ENCODE assay signal across 17 cellular contexts in genomic region chrX:15814811-15815210, GRCh38. TPM values are rescaled to one million over a fixed set of nuclear protein-coding genes. Genes with fewer than 3 reads are reported as not detected.
A peak's percentile ranks its signal among the peaks of the same experiment; 100 is the strongest.
DNase-seq lines count a peak whose midpoint lies in the region; ATAC-seq lines count a peak whose summit lies in the region.
"Had no signal": no experiment of that assay in that cellular context is flagged by ENCODE, and none has a peak within 500 bp of the region (broad histone marks: within the 10 kb centered on the region; RNA-seq: fewer than 3 reads in every experiment).

No MANE protein-coding gene starts in this region.

- H3K36me3 Mint-ChIP-seq in activated naive CD4-positive, alpha-beta T cell treated with anti-CD3 and anti-CD28 coated beads, Interleukin-2, amount 10 ng/mL, durations not matched to agents 7 days and 5 days, result peaks cover 37% of the 10 kb centered on the region
- H3K36me3 Mint-ChIP-seq in activated naive CD4-positive, alpha-beta T cell treated with anti-CD3 and anti-CD28 coated beads, Interleukin-2, amount 50 U/mL, for 72 hours, result peaks cover 0 to 6% of the 10 kb centered on the region in 2 donors
- peaks cover 36% of the 10 kb centered on the region for H3K36me3 Mint-ChIP-seq in activated naive CD8-positive, alpha-beta T cell treated with anti-CD3 and anti-CD28 coated beads, Interleukin-2, amount 50 U/mL, for 24 hours (ENCODE audit: low read depth)
- H3K36me3 Mint-ChIP-seq in stimulated activated naive CD8-positive, alpha-beta T cell treated with anti-CD3 and anti-CD28 coated beads, Interleukin-15, Interleukin-2, amounts not matched to agents 100 ng/mL and 50 ng/mL, for 24 hours (ENCODE audit: low read depth), result peaks cover 54% of the 10 kb centered on the region

- DNase-seq in activated naive CD4-positive, alpha-beta T cell treated with anti-CD3 and anti-CD28 coated beads, Interleukin-2, amount 10 ng/mL, durations not matched to agents 7 days and 5 days, result peak; percentile 31
- no peak for DNase-seq in activated naive CD4-positive, alpha-beta T cell treated with anti-CD3 and anti-CD28 coated beads, Interleukin-2, amount 50 U/mL, for 72 hours (ENCODE audit: low spot score in 2 of 2)
- peak; percentile 51 for DNase-seq in SK-MEL-5 (ENCODE audit: low read depth, low spot score)
- peak; percentile 4 for DNase-seq in activated naive CD8-positive, alpha-beta T cell treated with anti-CD3 and anti-CD28 coated beads, Interleukin-2, amount 50 U/mL, for 24 hours
- DNase-seq: ACHN, AML-193, DMS79, HCEC 1CT, NCI-H1105 treated with DMSO at 0.1 percent for 48 hours, NCI-H187, NCI-H2171, NCI-H446, NCI-H69, SHP77 had no signal

- no peak overlapping the region for H3K27ac Mint-ChIP-seq in activated naive CD4-positive, alpha-beta T cell treated with anti-CD3 and anti-CD28 coated beads, Interleukin-2, amount 10 ng/mL, durations not matched to agents 7 days and 5 days
- no peak overlapping the region for H3K27ac Mint-ChIP-seq in activated naive CD4-positive, alpha-beta T cell treated with anti-CD3 and anti-CD28 coated beads, Interleukin-2, amount 50 U/mL, for 72 hours
- H3K27ac Mint-ChIP-seq in activated naive CD8-positive, alpha-beta T cell treated with anti-CD3 and anti-CD28 coated beads, Interleukin-2, amount 50 U/mL, for 24 hours, result peak overlapping the region; percentile 57
- H3K27ac Mint-ChIP-seq in stimulated activated naive CD8-positive, alpha-beta T cell treated with anti-CD3 and anti-CD28 coated beads, Interleukin-15, Interleukin-2, amounts not matched to agents 100 ng/mL and 50 ng/mL, for 24 hours, result peak overlapping the region; percentile 63

- peaks cover 50% of the 10 kb centered on the region for H3K4me1 Mint-ChIP-seq in activated naive CD4-positive, alpha-beta T cell treated with anti-CD3 and anti-CD28 coated beads, Interleukin-2, amount 10 ng/mL, durations not matched to agents 7 days and 5 days
- peaks cover 49% of the 10 kb centered on the region for H3K4me1 Mint-ChIP-seq in activated naive CD8-positive, alpha-beta T cell treated with anti-CD3 and anti-CD28 coated beads, Interleukin-2, amount 50 U/mL, for 24 hours
- peaks cover 44% of the 10 kb centered on the region for H3K4me1 Mint-ChIP-seq in stimulated activated naive CD8-positive, alpha-beta T cell treated with anti-CD3 and anti-CD28 coated beads, Interleukin-15, Interleukin-2, amounts not matched to agents 100 ng/mL and 50 ng/mL, for 24 hours (ENCODE audit: low read depth)

- CTCF ChIA-PET in activated naive CD4-positive, alpha-beta T cell treated with anti-CD3 and anti-CD28 coated beads, Interleukin-2, amount 10 ng/mL, durations not matched to agents 7 days and 5 days (lab: Charles Lee), result no interaction called here

- H3K4me3 Mint-ChIP-seq in activated naive CD4-positive, alpha-beta T cell treated with anti-CD3 and anti-CD28 coated beads, Interleukin-2, amount 10 ng/mL, durations not matched to agents 7 days and 5 days, result no peak overlapping the region
- no peak overlapping the region for H3K4me3 Mint-ChIP-seq in activated naive CD8-positive, alpha-beta T cell treated with anti-CD3 and anti-CD28 coated beads, Interleukin-2, amount 50 U/mL, for 24 hours
- H3K4me3 Mint-ChIP-seq in stimulated activated naive CD8-positive, alpha-beta T cell treated with anti-CD3 and anti-CD28 coated beads, Interleukin-15, Interleukin-2, amounts not matched to agents 100 ng/mL and 50 ng/mL, for 24 hours, result no peak overlapping the region

- H3K27me3 Mint-ChIP-seq in activated naive CD4-positive, alpha-beta T cell treated with anti-CD3 and anti-CD28 coated beads, Interleukin-2, amount 10 ng/mL, durations not matched to agents 7 days and 5 days, result no peaks in the 10 kb centered on the region
- H3K27me3 Mint-ChIP-seq in activated naive CD8-positive, alpha-beta T cell treated with anti-CD3 and anti-CD28 coated beads, Interleukin-2, amount 50 U/mL, for 24 hours, result no peaks in the 10 kb centered on the region
- no peaks in the 10 kb centered on the region for H3K27me3 Mint-ChIP-seq in stimulated activated naive CD8-positive, alpha-beta T cell treated with anti-CD3 and anti-CD28 coated beads, Interleukin-15, Interleukin-2, amounts not matched to agents 100 ng/mL and 50 ng/mL, for 24 hours

- no peak for ATAC-seq in activated naive CD4-positive, alpha-beta T cell treated with anti-CD3 and anti-CD28 coated beads, Interleukin-2, amount 50 U/mL, for 72 hours
- no peak for ATAC-seq in activated naive CD8-positive, alpha-beta T cell treated with anti-CD3 and anti-CD28 coated beads, Interleukin-2, amount 50 U/mL, for 24 hours
- no peak for ATAC-seq in HG02973 (IDR thresholded peaks at IDR 0.05; ENCODE audit: unreplicated experiment)
- ATAC-seq in HG03520 (IDR thresholded peaks at IDR 0.05; ENCODE audit: unreplicated experiment), result no peak

- no peaks in the 10 kb centered on the region for H3K9me3 Mint-ChIP-seq in activated naive CD4-positive, alpha-beta T cell treated with anti-CD3 and anti-CD28 coated beads, Interleukin-2, amount 10 ng/mL, durations not matched to agents 7 days and 5 days
- no peaks in the 10 kb centered on the region for H3K9me3 Mint-ChIP-seq in activated naive CD4-positive, alpha-beta T cell treated with anti-CD3 and anti-CD28 coated beads, Interleukin-2, amount 50 U/mL, for 72 hours
- H3K9me3 Mint-ChIP-seq in activated naive CD8-positive, alpha-beta T cell treated with anti-CD3 and anti-CD28 coated beads, Interleukin-2, amount 50 U/mL, for 24 hours, result no peaks in the 10 kb centered on the region
- no peaks in the 10 kb centered on the region for H3K9me3 Mint-ChIP-seq in stimulated activated naive CD8-positive, alpha-beta T cell treated with anti-CD3 and anti-CD28 coated beads, Interleukin-15, Interleukin-2, amounts not matched to agents 100 ng/mL and 50 ng/mL, for 24 hours

- in situ Hi-C loops in SK-MEL-5 (cut with HindIII; ENCODE audit: low pct_unique_long_range_greater_than_20kb, low sequenced_read_pairs), result no loop called here

RNA-seq across cellular contexts. Expression of gene ZRSR2, which starts 24.5 kb away (rescaled TPM):
- total RNA-seq in activated naive CD4-positive, alpha-beta T cell treated with anti-CD3 and anti-CD28 coated beads, Interleukin-2, amount 50 U/mL, for 72 hours, result 10 to 100 TPM; 12.3 to 16.9 TPM
- 3.8 and 7.0 TPM in 2 replicates for total RNA-seq in SK-MEL-5 (2014; rRNA removed; shearing (Covaris generic))
- 1.4 and 2.3 TPM in 2 replicates for polyA plus RNA-seq in SK-MEL-5 (2015; cell fraction: cytosol; rRNA removed)
- 11.3 and 16.6 TPM in 2 replicates for polyA plus RNA-seq in SK-MEL-5 (2015; cell fraction: nucleus; rRNA removed)

RNA-seq across cellular contexts. Expression of gene AP1S2, which starts 39.8 kb away (rescaled TPM):
- 10 to 100 TPM; 21.6 to 23.8 TPM for total RNA-seq in activated naive CD4-positive, alpha-beta T cell treated with anti-CD3 and anti-CD28 coated beads, Interleukin-2, amount 50 U/mL, for 72 hours
- total RNA-seq in SK-MEL-5 (2014; rRNA removed; shearing (Covaris generic)), result 718 and 802 TPM in 2 replicates
- 346 and 394 TPM in 2 replicates for polyA plus RNA-seq in SK-MEL-5 (2015; cell fraction: cytosol; rRNA removed)
- 303 and 342 TPM in 2 replicates for polyA plus RNA-seq in SK-MEL-5 (2015; cell fraction: nucleus; rRNA removed)

Comparison
In these comparisons a context has a peak if more than half of its experiments do, and no peak if none do; other contexts are left out.
1. DNase-seq: peak in activated naive CD4-positive, alpha-beta T cell treated with anti-CD3 and anti-CD28 coated beads, Interleukin-2, amount 10 ng/mL, durations not matched to agents 7 days and 5 days (single experiment), SK-MEL-5 (single experiment) and activated naive CD8-positive, alpha-beta T cell treated with anti-CD3 and anti-CD28 coated beads, Interleukin-2, amount 50 U/mL, for 24 hours (single experiment); none in activated naive CD4-positive, alpha-beta T cell treated with anti-CD3 and anti-CD28 coated beads, Interleukin-2, amount 50 U/mL, for 72 hours (0 of 2).
2. H3K27ac Mint-ChIP-seq: peak in activated naive CD8-positive, alpha-beta T cell treated with anti-CD3 and anti-CD28 coated beads, Interleukin-2, amount 50 U/mL, for 24 hours (single experiment) and stimulated activated naive CD8-positive, alpha-beta T cell treated with anti-CD3 and anti-CD28 coated beads, Interleukin-15, Interleukin-2, amounts not matched to agents 100 ng/mL and 50 ng/mL, for 24 hours (single experiment); none in activated naive CD4-positive, alpha-beta T cell treated with anti-CD3 and anti-CD28 coated beads, Interleukin-2, amount 10 ng/mL, durations not matched to agents 7 days and 5 days (single experiment) and activated naive CD4-positive, alpha-beta T cell treated with anti-CD3 and anti-CD28 coated beads, Interleukin-2, amount 50 U/mL, for 72 hours (0 of 2).
3. RNA of gene AP1S2, which starts 39.8 kb away (total RNA-seq): 718 to 802 TPM in SK-MEL-5; 21.6 to 23.8 TPM in activated naive CD4-positive, alpha-beta T cell treated with anti-CD3 and anti-CD28 coated beads, Interleukin-2, amount 50 U/mL, for 72 hours; every median in the first group is over 10 times any median in the second.